26 cellular contexts compared by ENCODE assay signal in genomic region chr11:120065876-120066275, GRCh38.
"Had no signal": no experiment of that assay in that cellular context is flagged by ENCODE, and none has a peak within 500 bp of the region (broad histone marks: within the 10 kb centered on the region; RNA-seq: fewer than 3 reads in every experiment).

No MANE protein-coding gene starts in this region.

- H3K4me2 ChIP-seq: hepatocyte, neural progenitor cell had no signal

- H3K79me2 ChIP-seq: hepatocyte, parathyroid adenoma had no signal

- ATAC-seq: left colon, psoas muscle, sciatic nerve, upper lobe of right lung had no signal

- H2AFZ ChIP-seq: hepatocyte, neural progenitor cell, parathyroid adenoma had no signal

- H3K36me3 ChIP-seq: neural progenitor cell, spleen, stomach, thyroid gland, upper lobe of right lung had no signal

- H3K9me3 ChIP-seq: psoas muscle, spleen, stomach, thyroid gland, upper lobe of right lung had no signal

- H3K4me3 ChIP-seq: hepatocyte, neural progenitor cell, psoas muscle, spleen, stomach, thyroid gland, upper lobe of right lung had no signal

- H3K36me3 Mint-ChIP-seq: natural killer cell, neural progenitor cell had no signal

- H3K4me1 ChIP-seq: psoas muscle, spleen, thyroid gland, upper lobe of right lung had no signal

- FAIRE-seq: colon, endothelial cell of umbilical vein had no signal

- H3K4me1 Mint-ChIP-seq: endodermal cell had no signal

- H3K27ac Mint-ChIP-seq: endodermal cell, natural killer cell, neural progenitor cell had no signal

- H3K27me3 ChIP-seq: hepatocyte, neural progenitor cell, thyroid gland, upper lobe of right lung had no signal

- H3K4me3 Mint-ChIP-seq: endodermal cell, natural killer cell, neural progenitor cell had no signal

- H3K27ac ChIP-seq: hepatocyte, neural progenitor cell, parathyroid adenoma, psoas muscle, spleen, stomach, thyroid gland, upper lobe of right lung had no signal

- H3K9me3 Mint-ChIP-seq: endodermal cell, natural killer cell, neural progenitor cell had no signal

- DNase-seq: cerebellar nuclear complex; dermis blood vessel endothelial cell; effector CD4-positive, alpha-beta T cell; erythroblast; foreskin melanocyte; left colon; natural killer cell; occipital lobe; psoas muscle; retina; spleen; stimulated activated CD4-positive, alpha-beta T cell treated with anti-CD3 and anti-CD28 coated beads, Interleukin-15, amount 100 ng/mL, for 24 hours; stimulated activated CD4-positive, alpha-beta T cell treated with anti-CD3 and anti-CD28 coated beads, Interleukin-1b, Interleukin-23, amount 100 ng/mL, for 48 hours; stimulated activated CD4-positive, alpha-beta T cell treated with anti-CD3 and anti-CD28 coated beads, Interleukin-4, amount 100 ng/mL, for 24 hours; stimulated activated naive CD4-positive, alpha-beta T cell; stomach; substantia nigra; thyroid gland; upper lobe of right lung had no signal

- H3K9ac ChIP-seq: neural progenitor cell, parathyroid adenoma had no signal
